In the genomic region with DNA sequence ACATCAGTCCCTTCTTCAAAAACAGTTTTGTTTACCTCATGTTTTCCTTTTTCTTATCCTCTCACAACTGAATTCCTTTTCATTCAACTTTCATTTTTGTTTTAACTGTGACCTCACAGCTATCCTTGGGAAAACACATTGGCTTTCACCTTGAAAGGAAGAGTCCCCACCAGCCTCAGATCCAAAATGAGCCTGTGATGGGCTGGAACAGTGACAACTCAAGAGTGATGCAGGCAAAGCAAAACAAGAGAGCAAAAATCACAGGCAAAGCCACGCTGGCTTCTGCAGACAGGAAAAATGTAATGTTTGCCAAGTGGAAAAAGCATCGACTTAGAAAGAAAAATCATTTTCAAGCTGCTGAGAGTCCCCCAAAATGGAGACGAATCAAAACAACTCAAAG, we compare ENCODE assay signal across 11 cellular contexts. TPM values are rescaled to one million over a fixed set of nuclear protein-coding genes. Genes with fewer than 3 reads are reported as not detected.
A peak's percentile ranks its signal among the peaks of the same experiment; 100 is the strongest.
DNase-seq lines count a peak whose midpoint lies in the region; ATAC-seq and TF ChIP-seq lines count a peak whose summit lies in the region.
"Had no signal": no experiment of that assay in that cellular context is flagged by ENCODE, and none has a peak within 500 bp of the region (broad histone marks: within the 10 kb centered on the region; RNA-seq: fewer than 3 reads in every experiment).

No MANE protein-coding gene starts in this region.

- H3K36me3 Mint-ChIP-seq in GM23338 (ENCODE audit: low read depth): 0 out of 3 replicates have a peak, but pooled peaks cover 7% of the 10 kb centered on the region

- intact Hi-C loops in mammary epithelial cell (cut with micrococcal nuclease): no loop called here

- no peak for DNase-seq in GM23338 (ENCODE audit: low spot score)
- DNase-seq in mammary epithelial cell: no peak
- DNase-seq in smooth muscle cell (lab: John Stamatoyannopoulos, UW; ENCODE audit: unreplicated experiment): no peak
- DNase-seq in NCI-H748 (lab: John Stamatoyannopoulos, UW; ENCODE audit: unreplicated experiment): no peak
- no peak for DNase-seq in CD1c-positive myeloid dendritic cell (ENCODE audit: extremely low spot score)
- DNase-seq: CD8-positive, alpha-beta T cell; naive B cell; trophoblast cell had no signal

- ATAC-seq in GM23338 (no peak), GM19023 (IDR thresholded peaks at IDR 0.05; ENCODE audit: unreplicated experiment) (no peak), GM21423 (IDR thresholded peaks at IDR 0.05; ENCODE audit: unreplicated experiment) (no peak)
- ATAC-seq: CD8-positive, alpha-beta T cell had no signal

- H3K9me3 Mint-ChIP-seq in GM23338: no peaks in the 10 kb centered on the region; the same call in 2 of the 3 replicates
- H3K9me3 Mint-ChIP-seq: CD8-positive, alpha-beta T cell had no signal

- H3K79me2 ChIP-seq in GM23338 (replicated peaks; ENCODE audit: insufficient read depth) (no peaks in the 10 kb centered on the region), mammary epithelial cell (ENCODE audit: insufficient read depth, low read length) (no peaks in the 10 kb centered on the region), smooth muscle cell (ENCODE audit: low read depth) (no peaks in the 10 kb centered on the region)

- no peak overlapping the region for H3K27ac Mint-ChIP-seq in GM23338
- H3K27ac Mint-ChIP-seq: CD8-positive, alpha-beta T cell had no signal

- no peaks in the 10 kb centered on the region for H3K36me3 ChIP-seq in GM23338 (ENCODE audit: insufficient read depth)
- no peaks in the 10 kb centered on the region for H3K36me3 ChIP-seq in mammary epithelial cell (ENCODE audit: insufficient read depth, low read length)
- H3K36me3 ChIP-seq in smooth muscle cell (ENCODE audit: low read depth): no peaks in the 10 kb centered on the region

- no peaks in the 10 kb centered on the region; the same call in 1 of the 2 replicates for H3K9me2 ChIP-seq in GM23338 (ENCODE audit: insufficient read depth)

- H2AFZ ChIP-seq in GM23338 (peak overlapping the region; percentile 11; the same call in 1 of the 2 replicates), mammary epithelial cell (ENCODE audit: low read depth, low read length) (peak overlapping the region; percentile 21), smooth muscle cell (ENCODE audit: low read depth) (no peak overlapping the region)

- H3K9ac ChIP-seq in mammary epithelial cell (ENCODE audit: insufficient read depth, low read length) (no peak overlapping the region), smooth muscle cell (ENCODE audit: low read depth) (no peak overlapping the region)

- dilution Hi-C loops in mammary epithelial cell (cut with HindIII; ENCODE audit: low sequenced_read_pairs): no loop called here

- H3K9me3 ChIP-seq in mammary epithelial cell (replicated peaks; ENCODE audit: insufficient read depth, low read length) (no peaks in the 10 kb centered on the region), smooth muscle cell (replicated peaks; ENCODE audit: low read depth) (no peaks in the 10 kb centered on the region)

- H3K4me2 ChIP-seq in GM23338: no peak overlapping the region
- peak overlapping the region; percentile 56 for H3K4me2 ChIP-seq in mammary epithelial cell (ENCODE audit: insufficient read depth, low read depth, low read length)
- H3K4me2 ChIP-seq in smooth muscle cell: peak overlapping the region; percentile 21

- H4K20me1 ChIP-seq in GM23338 (replicated peaks; ENCODE audit: insufficient read depth): no peaks in the 10 kb centered on the region
- no peaks in the 10 kb centered on the region for H4K20me1 ChIP-seq in mammary epithelial cell (ENCODE audit: insufficient read depth, low read length)
- no peaks in the 10 kb centered on the region for H4K20me1 ChIP-seq in smooth muscle cell (ENCODE audit: low read depth)

- in situ Hi-C loops in mammary epithelial cell (cut with MboI; ENCODE audit: low sequenced_read_pairs in 2 of 2): no loop called here

- H3K4me1 ChIP-seq in GM23338 (ENCODE audit: insufficient read depth): peaks cover 5% of the 10 kb centered on the region; the same call in 1 of the 2 replicates
- peaks cover 21% of the 10 kb centered on the region for H3K4me1 ChIP-seq in mammary epithelial cell (ENCODE audit: insufficient read depth, low read length)
- H3K4me1 ChIP-seq in smooth muscle cell (ENCODE audit: low read depth): peaks cover 27% of the 10 kb centered on the region

- H3F3A ChIP-seq in GM23338 (replicated peaks; ENCODE audit: low read depth) (no peaks in the 10 kb centered on the region), smooth muscle cell (ENCODE audit: low read depth) (peaks cover 7% of the 10 kb centered on the region)

- H3K4me3 Mint-ChIP-seq in GM23338: no peak overlapping the region
- H3K4me3 Mint-ChIP-seq: CD8-positive, alpha-beta T cell; naive B cell had no signal

- H3K27me3 ChIP-seq in GM23338 (ENCODE audit: insufficient read depth) (no peaks in the 10 kb centered on the region), mammary epithelial cell (ENCODE audit: insufficient read depth, low read length) (no peaks in the 10 kb centered on the region), layer of hippocampus (ENCODE audit: control insufficient read depth, insufficient read depth, low read length) (no peaks in the 10 kb centered on the region), smooth muscle cell (ENCODE audit: low read depth) (no peaks in the 10 kb centered on the region)

- H3K4me3 ChIP-seq in GM23338 (no peak overlapping the region), mammary epithelial cell (replicated peaks in 1 of 3; ENCODE audit: insufficient read depth in 1 of 3, low read depth in 2 of 3, low read length in 3 of 3) (no peak overlapping the region), smooth muscle cell (no peak overlapping the region)

- TF ChIP-seq CTCF in GM23338 (conservative IDR thresholded peaks at IDR 0.05; ENCODE audit: low read depth in 2 of 2): no peak
- TF ChIP-seq CTCF in mammary epithelial cell (conservative IDR thresholded peaks at IDR 0.05 in 1 of 2, IDR thresholded peaks at IDR 0.05 in 1 of 2; ENCODE audit: extremely low read depth in 1 of 2, insufficient read depth in 1 of 2, low read depth in 1 of 2, low read length in 2 of 2): no peak
- TF ChIP-seq CTCF in smooth muscle cell (IDR thresholded peaks at IDR 0.05; ENCODE audit: borderline replicate concordance, insufficient read depth, poor library complexity, severe bottlenecking): no peak

- no TSS peak for BruUV-seq in mammary epithelial cell (replicated peaks; lab: Mats Ljungman, UMichigan)

- H3K27me3 Mint-ChIP-seq in GM23338 (ENCODE audit: insufficient read depth, low read depth, poor library complexity): no peaks in the 10 kb centered on the region
- H3K27me3 Mint-ChIP-seq: naive B cell had no signal

- whole genome bisulfite sequencing in mammary epithelial cell (ENCODE audit: low coverage, missing lambda C conversion rate): 11% methylated on average over 3 of the region's 3 CpGs
- 75% methylated on average over 3 of the region's 3 CpGs for WGBS in smooth muscle cell (ENCODE audit: low lambda C conversion rate)

- H3K4me1 Mint-ChIP-seq in GM23338: peaks cover 13% of the 10 kb centered on the region
- H3K4me1 Mint-ChIP-seq: naive B cell had no signal

- CTCF ChIA-PET in mammary epithelial cell (lab: Charles Lee; ENCODE audit: low non-redundant PET): interaction anchor here (0.9 kb wide), 1 partner anchor 852 kb away, joined by 7 read pairs; no protein-coding TSS in a partner anchor

- H3K27ac ChIP-seq in GM23338 (ENCODE audit: low read depth): no peak overlapping the region
- H3K27ac ChIP-seq in mammary epithelial cell (ENCODE audit: insufficient read depth, low read depth, low read length): no peak overlapping the region
- H3K27ac ChIP-seq in layer of hippocampus (ENCODE audit: low read depth, low read length): peak overlapping the region; percentile 52
- peak overlapping the region; percentile 20 for H3K27ac ChIP-seq in smooth muscle cell (ENCODE audit: low read depth)

TF ChIP-seq in GM23338, 12 proteins besides CTCF, POLR2A, EP300 and RAD21:
- TF ChIP-seq ZNF114 (CRISPR knock-in tag; IDR thresholded peaks at IDR 0.05): no peak

RNA-seq across cellular contexts. Expression of gene ALG14, which starts 51.0 kb away (rescaled TPM):
- total RNA-seq in GM23338 (2014; rRNA removed; shearing (Covaris generic)): 0.42 and 0.70 TPM in 2 replicates
- polyA plus RNA-seq in GM23338 (2016; fragmentation: Nextera tagmentation; extraction: Ambion mirVana) (2.8 and 4.1 TPM in 2 replicates), mammary epithelial cell (2.0 TPM), smooth muscle cell (5.5 and 6.9 TPM in 2 replicates)
- total RNA-seq in mammary epithelial cell (1 to 10 TPM; 1.2 to 6.5 TPM), smooth muscle cell (1.4 and 2.4 TPM in 2 replicates)
- polyA minus RNA-seq in mammary epithelial cell: 0.31 TPM

Comparison
In these comparisons a context has a peak if more than half of its experiments do, and no peak if none do; other contexts are left out.
1. H3K27ac ChIP-seq: peak in layer of hippocampus (single experiment) and smooth muscle cell (single experiment); none in GM23338 (single experiment) and mammary epithelial cell (single experiment).